ENCODE assay signal across 27 cellular contexts in the genomic region with DNA sequence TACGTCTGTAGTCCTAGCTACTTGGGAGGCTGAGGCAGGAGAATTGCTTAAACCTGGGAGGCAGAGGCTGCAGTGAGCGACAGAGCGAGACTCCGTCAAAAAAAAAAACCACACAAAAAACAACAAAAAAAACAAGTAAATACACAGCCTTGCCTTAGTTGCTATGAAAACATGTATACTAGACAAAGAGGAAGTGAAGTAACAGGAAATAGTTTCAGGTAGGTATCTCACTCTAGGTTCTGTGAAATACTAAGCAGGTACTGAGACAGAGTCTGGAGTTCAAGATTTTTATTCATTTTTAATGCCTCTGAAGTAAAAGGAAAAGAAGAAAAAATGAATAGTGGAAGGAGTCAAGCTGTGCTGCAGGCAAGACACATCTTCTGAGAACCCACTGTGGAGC.
A peak's percentile ranks its signal among the peaks of the same experiment; 100 is the strongest.
DNase-seq lines count a peak whose midpoint lies in the region; ATAC-seq and TF ChIP-seq lines count a peak whose summit lies in the region.
"Had no signal": no experiment of that assay in that cellular context is flagged by ENCODE, and none has a peak within 500 bp of the region (broad histone marks: within the 10 kb centered on the region; RNA-seq: fewer than 3 reads in every experiment).

No MANE protein-coding gene starts in this region.

- POLR2A ChIA-PET in PC-9 (lab: Charles Lee; ENCODE audit: unreplicated experiment): no interaction called here

- H2AFZ ChIP-seq in PC-9 (0 out of 2 replicates have a peak overlapping the region, but pooled peaks have one; percentile 4), hepatocyte (no peak overlapping the region)

- H3K79me2 ChIP-seq in PC-9 (ENCODE audit: low read depth) (no peaks in the 10 kb centered on the region), hepatocyte (no peaks in the 10 kb centered on the region)

- H3K27ac ChIP-seq in PC-9 (no peak overlapping the region), hepatocyte (no peak overlapping the region)
- H3K27ac ChIP-seq: 22Rv1, C4-2B, SJCRH30 had no signal

- H3K9me3 ChIP-seq in PC-9 (ENCODE audit: insufficient read depth, low read depth) (no peaks in the 10 kb centered on the region), hepatocyte (ENCODE audit: low read depth) (no peaks in the 10 kb centered on the region)
- H3K9me3 ChIP-seq: Caco-2, MG63, SJCRH30 had no signal

- WGBS in hepatocyte (ENCODE audit: low lambda C conversion rate, missing lambda C conversion rate): 92% methylated on average over 4 of the region's 4 CpGs

- peak; percentile 60 for ATAC-seq in GM18498 (IDR thresholded peaks at IDR 0.05; ENCODE audit: unreplicated experiment)
- ATAC-seq in GM21526 (IDR thresholded peaks at IDR 0.05; ENCODE audit: low FRiP score, unreplicated experiment): peak; percentile 63
- peak; percentile 52 for ATAC-seq in HG03280 (IDR thresholded peaks at IDR 0.05; ENCODE audit: unreplicated experiment)
- ATAC-seq in GM18858 (IDR thresholded peaks at IDR 0.05; ENCODE audit: unreplicated experiment): no peak
- ATAC-seq: CD8-positive, alpha-beta T cell; PC-3; Right ventricle myocardium inferior; T-cell had no signal

- intact Hi-C loops in PC-9 (cut with micrococcal nuclease; ENCODE audit: unreplicated experiment): no loop called here

- no peaks in the 10 kb centered on the region for H4K20me1 ChIP-seq in PC-9 (ENCODE audit: insufficient read depth)
- no peaks in the 10 kb centered on the region for H4K20me1 ChIP-seq in hepatocyte (ENCODE audit: insufficient read depth, poor library complexity, severe bottlenecking)

- no TSS peak for BruUV-seq in PC-9 (replicated peaks; lab: Mats Ljungman, UMichigan)

- CTCF ChIA-PET in PC-9 (lab: Charles Lee): no interaction called here

- H3K4me3 ChIP-seq in PC-9 (no peak overlapping the region), hepatocyte (no peak overlapping the region)
- H3K4me3 ChIP-seq: MG63, SJCRH30 had no signal

- H3K4me1 ChIP-seq in PC-9 (replicated peaks; ENCODE audit: insufficient read depth) (no peaks in the 10 kb centered on the region), hepatocyte (ENCODE audit: insufficient read depth) (no peaks in the 10 kb centered on the region)
- H3K4me1 ChIP-seq: Caco-2, SJCRH30 had no signal

- H3K27me3 ChIP-seq in PC-9 (ENCODE audit: insufficient read depth, low read depth) (no peaks in the 10 kb centered on the region), hepatocyte (no peaks in the 10 kb centered on the region)
- H3K27me3 ChIP-seq: MG63, SJCRH30 had no signal

- H3K36me3 ChIP-seq in PC-9 (ENCODE audit: low read depth) (no peaks in the 10 kb centered on the region), hepatocyte (replicated peaks; ENCODE audit: insufficient read depth, low read depth) (no peaks in the 10 kb centered on the region)
- H3K36me3 ChIP-seq: MG63, SJCRH30 had no signal

- DNase-seq in PC-9: no peak
- no peak for DNase-seq in occipital lobe (lab: John Stamatoyannopoulos, UW)
- DNase-seq in hepatocyte (ENCODE audit: low spot score): no peak
- DNase-seq: Caco-2; CD8-positive, alpha-beta T cell; DMS79; GF-D8; H7; KBM-7; MG63; NCI-H1105 treated with DMSO at 0.1 percent for 48 hours; NCI-H146; NCI-H1930; NCI-H2107; NCI-H524; NCI-H748 treated with DMSO at 0.1 percent for 48 hours; NK-92 treated with Interleukin-12 subunit alpha and Interleukin-12 subunit beta, amount 100 ng/mL, for 24 hours; PC-3; SJCRH30; T-cell had no signal

- TF ChIP-seq CTCF in PC-9 (conservative IDR thresholded peaks at IDR 0.05) (no peak), hepatocyte (IDR thresholded peaks at IDR 0.05; ENCODE audit: poor library complexity) (no peak)

- H3F3A ChIP-seq in PC-9 (ENCODE audit: insufficient read depth, low read depth): no peaks in the 10 kb centered on the region

- H3K9me2 ChIP-seq in PC-9 (ENCODE audit: insufficient read depth): no peaks in the 10 kb centered on the region
- no peaks in the 10 kb centered on the region for H3K9me2 ChIP-seq in hepatocyte (replicated peaks; ENCODE audit: insufficient read depth)

- no peak overlapping the region for H3K4me2 ChIP-seq in PC-9
- H3K4me2 ChIP-seq in hepatocyte: no peak overlapping the region
